1 cellular context compared by ENCODE assay signal in genomic region chr15:38069506-38069905, GRCh38.
TF ChIP-seq lines count a peak whose summit lies in the region.

No MANE protein-coding gene starts in this region.

TF ChIP-seq in HCT116, 20 proteins besides CTCF, POLR2A, EP300 and RAD21 (continued from another document):
- TF ChIP-seq REST (IDR thresholded peaks at IDR 0.05; ENCODE audit: low read depth): no peak
- TF ChIP-seq EZH2phosphoT487 (IDR thresholded peaks at IDR 0.05; ENCODE audit: borderline replicate concordance): no peak
- no peak for TF ChIP-seq ZBTB33 (IDR thresholded peaks at IDR 0.05; ENCODE audit: extremely low read depth, insufficient replicate concordance, low read length)
- TF ChIP-seq YY1 (IDR thresholded peaks at IDR 0.05; ENCODE audit: extremely low read depth, insufficient replicate concordance, low read depth, low read length): no peak
- no peak for TF ChIP-seq FOSL1 (IDR thresholded peaks at IDR 0.05; ENCODE audit: low read depth)
- TF ChIP-seq TCF7L2 (IDR thresholded peaks at IDR 0.05; ENCODE audit: borderline replicate concordance, extremely low read depth, insufficient read depth, insufficient read length): no peak
- no peak for TF ChIP-seq ZNF274 (IDR thresholded peaks at IDR 0.05; ENCODE audit: low read depth, low read length)
- TF ChIP-seq EZH2 (IDR thresholded peaks at IDR 0.05): no peak
- no peak for TF ChIP-seq JUND (IDR thresholded peaks at IDR 0.05)
- no peak for TF ChIP-seq CBX3 (IDR thresholded peaks at IDR 0.05; ENCODE audit: low read depth)
- TF ChIP-seq ZFX (IDR thresholded peaks at IDR 0.05): no peak
- no peak for TF ChIP-seq CEBPB (IDR thresholded peaks at IDR 0.05; ENCODE audit: low read depth)
- no peak for TF ChIP-seq POLR2AphosphoS5 (IDR thresholded peaks at IDR 0.05; ENCODE audit: low read depth, low read length)
- TF ChIP-seq, protein P1, sequence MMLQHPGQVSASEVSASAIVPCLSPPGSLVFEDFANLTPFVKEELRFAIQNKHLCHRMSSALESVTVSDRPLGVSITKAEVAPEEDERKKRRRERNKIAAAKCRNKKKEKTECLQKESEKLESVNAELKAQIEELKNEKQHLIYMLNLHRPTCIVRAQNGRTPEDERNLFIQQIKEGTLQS (IDR thresholded peaks at IDR 0.05): no peak
